19 cellular contexts compared by ENCODE assay signal in the genomic region with DNA sequence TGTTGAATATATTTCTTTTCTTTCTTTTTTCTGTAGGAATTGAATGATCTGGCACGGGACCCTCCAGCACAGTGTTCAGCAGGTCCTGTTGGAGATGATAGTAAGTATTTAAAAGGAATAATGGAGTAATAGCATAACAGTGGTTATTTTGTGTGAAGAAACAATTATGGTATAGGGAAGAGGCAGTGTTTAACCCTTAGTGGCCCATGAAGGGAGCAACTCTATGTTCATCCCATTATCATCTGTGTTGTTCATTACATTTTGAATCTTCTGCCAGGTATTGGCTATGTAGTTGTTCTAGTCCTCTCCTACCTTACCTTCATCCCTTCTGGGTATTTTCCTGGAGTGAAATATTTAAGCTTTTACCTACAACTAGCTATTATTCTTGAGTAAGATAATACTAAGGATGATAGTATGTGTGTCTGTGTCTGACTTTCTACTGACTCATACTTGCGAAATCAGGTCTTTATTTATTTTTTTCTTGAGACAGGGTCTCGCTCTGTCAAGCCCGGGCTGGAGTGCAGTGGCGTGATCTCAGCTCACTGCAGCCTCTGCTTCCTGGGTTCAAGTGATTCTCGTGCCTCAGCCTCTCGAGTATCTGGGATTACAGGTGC. TPM values are rescaled to one million over a fixed set of nuclear protein-coding genes. Genes with fewer than 3 reads are reported as not detected.
DNase-seq lines count a peak whose midpoint lies in the region; ATAC-seq and TF ChIP-seq lines count a peak whose summit lies in the region.
"Had no signal": no experiment of that assay in that cellular context is flagged by ENCODE, and none has a peak within 500 bp of the region (broad histone marks: within the 10 kb centered on the region; RNA-seq: fewer than 3 reads in every experiment).

No MANE protein-coding gene starts in this region.

- peak overlapping the region; percentile 43 for H3K27ac Mint-ChIP-seq in HFFc6
- H3K27ac Mint-ChIP-seq: stimulated activated memory B cell treated with anti-CD40 and anti-IgM and Interleukin-4, amounts not matched to agents 10 μg/mL and 1 μg/mL and 100 μg/mL, for 72 hours had no signal

- no peak overlapping the region for H3K27ac ChIP-seq in AG04450 (ENCODE audit: low read depth, low read length)
- H3K27ac ChIP-seq: VCaP had no signal

- POLR2A ChIA-PET in AG04450 (lab: Yijun Ruan, JAX), result no interaction called here

- peaks cover 16% of the 10 kb centered on the region for H3K36me3 Mint-ChIP-seq in HFFc6 (ENCODE audit: low read depth)

- H3K27me3 ChIP-seq in AG04450 (ENCODE audit: control insufficient read depth, insufficient read depth, low read length), result no peaks in the 10 kb centered on the region
- H3K27me3 ChIP-seq: MG63 had no signal

- H3K4me3 ChIP-seq in AG04450 (ENCODE audit: low read depth, low read length), result no peak overlapping the region
- H3K4me3 ChIP-seq: lung, MG63 had no signal

- CTCF ChIA-PET in AG04450 (lab: Charles Lee), result interaction anchor here (1.5 to 2.2 kb wide), 2 partner anchors 33 to 178 kb away, joined by 5 to 6 read pairs; no protein-coding TSS in a partner anchor

- TF ChIP-seq CTCF in AG04450 (IDR thresholded peaks at IDR 0.05; ENCODE audit: low read depth, low read length) (no peak), HFFc6 (IDR thresholded peaks at IDR 0.05) (no peak)

- H3K9me3 ChIP-seq in AG04450 (ENCODE audit: control insufficient read depth, insufficient read depth, low read length), result no peaks in the 10 kb centered on the region

- H3K27me3 Mint-ChIP-seq in HFFc6 (ENCODE audit: insufficient read depth), result no peaks in the 10 kb centered on the region; the same call in 1 of the 2 replicates
- H3K27me3 Mint-ChIP-seq: stimulated activated memory B cell treated with anti-CD40 and anti-IgM and Interleukin-4, amounts not matched to agents 10 μg/mL and 1 μg/mL and 100 μg/mL, for 72 hours had no signal

- peak; percentile 30 for DNase-seq in AG04450 (ENCODE audit: low read depth, low spot score)
- DNase-seq in HFFc6, result peak; percentile 62
- peak; percentile 12 for DNase-seq in amniotic stem cell (lab: John Stamatoyannopoulos, UW)
- peak; percentile 53 for DNase-seq in hepatic stellate cell (ENCODE audit: low spot score)
- no peak for DNase-seq in stimulated activated naive CD8-positive, alpha-beta T cell treated with anti-CD3 and anti-CD28 coated beads, Interleukin-15, Interleukin-2, amounts not matched to agents 100 U/mL and 50 U/mL, for 24 hours
- DNase-seq in stimulated activated CD8-positive, alpha-beta memory T cell treated with anti-CD3 and anti-CD28 coated beads, Interleukin-4, amount 100 ng/mL, for 48 hours, result no peak
- DNase-seq in activated CD8-positive, alpha-beta memory T cell treated with anti-CD3 and anti-CD28 coated beads for 24 hours, result no peak
- DNase-seq in NOMO-1 treated with DMSO at 0.1 percent for 48 hours (lab: John Stamatoyannopoulos, UW; ENCODE audit: unreplicated experiment), result no peak
- DNase-seq: amygdala; hypothalamus; MG63; NCI-H446 treated with DMSO at 0.1 percent for 48 hours; nucleus accumbens; stimulated activated CD4-positive, alpha-beta T cell treated with anti-CD3 and anti-CD28 coated beads, Interleukin-2, amount 100 ng/mL, for 24 hours had no signal

- H3K4me1 Mint-ChIP-seq in HFFc6 (ENCODE audit: low read depth), result peaks cover 24% of the 10 kb centered on the region

- no peaks in the 10 kb centered on the region for H3K9me3 Mint-ChIP-seq in HFFc6
- H3K9me3 Mint-ChIP-seq: stimulated activated memory B cell treated with anti-CD40 and anti-IgM and Interleukin-4, amounts not matched to agents 10 μg/mL and 1 μg/mL and 100 μg/mL, for 72 hours had no signal

- no peak for ATAC-seq in stimulated activated naive CD8-positive, alpha-beta T cell treated with anti-CD3 and anti-CD28 coated beads, Interleukin-15, Interleukin-2, amounts not matched to agents 100 U/mL and 50 U/mL, for 24 hours
- ATAC-seq: Right ventricle myocardium inferior; stimulated activated memory B cell treated with anti-CD40 and anti-IgM and Interleukin-4, amounts not matched to agents 10 μg/mL and 1 μg/mL and 100 μg/mL, for 72 hours had no signal

- H3K4me3 Mint-ChIP-seq in HFFc6, result no peak overlapping the region
- H3K4me3 Mint-ChIP-seq: CD14-positive monocyte; stimulated activated memory B cell treated with anti-CD40 and anti-IgM and Interleukin-4, amounts not matched to agents 10 μg/mL and 1 μg/mL and 100 μg/mL, for 72 hours had no signal

RNA-seq across cellular contexts. Expression of a gene that starts 39.3 kb away (rescaled TPM):
- 51.5 and 60.9 TPM in 2 replicates for polyA plus RNA-seq in AG04450 (2011; rRNA removed)
- 13.2 and 44.0 TPM in 2 replicates for polyA minus RNA-seq in AG04450 (2011; rRNA and poly(A)+ RNA removed)
- total RNA-seq in HFFc6 (2021; fragmentation: NEBNext Ultra II Directional; extraction: Animal tissue kit (Norgen Biotek cat#: 25700)), result 100 to 1,000 TPM; 113 to 144 (median 123) TPM

RNA-seq across cellular contexts. Expression of a gene that starts 47.7 kb away (rescaled TPM):
- 21.3 and 21.5 TPM in 2 replicates for polyA plus RNA-seq in AG04450 (2011; rRNA removed)
- 10.1 and 13.0 TPM in 2 replicates for polyA minus RNA-seq in AG04450 (2011; rRNA and poly(A)+ RNA removed)
- 10 to 100 TPM; 46.4 to 58.5 (median 49.2) TPM for total RNA-seq in HFFc6 (2021; fragmentation: NEBNext Ultra II Directional; extraction: Animal tissue kit (Norgen Biotek cat#: 25700))

Comparison
In these comparisons a context has a peak if more than half of its experiments do, and no peak if none do; other contexts are left out.
1. DNase-seq: peak in AG04450 (single experiment), HFFc6 (single experiment), amniotic stem cell (single experiment) and hepatic stellate cell (single experiment); none in stimulated activated naive CD8-positive, alpha-beta T cell treated with anti-CD3 and anti-CD28 coated beads, Interleukin-15, Interleukin-2, amounts not matched to agents 100 U/mL and 50 U/mL, for 24 hours (single experiment), stimulated activated CD8-positive, alpha-beta memory T cell treated with anti-CD3 and anti-CD28 coated beads, Interleukin-4, amount 100 ng/mL, for 48 hours (single experiment), activated CD8-positive, alpha-beta memory T cell treated with anti-CD3 and anti-CD28 coated beads for 24 hours (single experiment) and NOMO-1 treated with DMSO at 0.1 percent for 48 hours (single experiment).